ENCODE assay signal across 15 cellular contexts in genomic region chr6:12149944-12150510, GRCh38.
"Had no signal": no experiment of that assay in that cellular context is flagged by ENCODE, and none has a peak within 500 bp of the region (broad histone marks: within the 10 kb centered on the region; RNA-seq: fewer than 3 reads in every experiment).

No MANE protein-coding gene starts in this region.

- H3K4me1 Mint-ChIP-seq: nephron had no signal

- H3K27me3 ChIP-seq: body of pancreas had no signal

- DNase-seq: activated CD8-positive, alpha-beta memory T cell treated with anti-CD3 and anti-CD28 coated beads, Interleukin-2, amount 50 U/mL, for 48 hours; left cardiac atrium; psoas muscle had no signal

- H3K4me1 ChIP-seq: body of pancreas, psoas muscle had no signal

- H3K27ac Mint-ChIP-seq: activated CD8-positive, alpha-beta T cell treated with anti-CD3 and anti-CD28 coated beads for 36 hours; activated naive CD8-positive, alpha-beta T cell treated with anti-CD3 and anti-CD28 coated beads, Interleukin-2, amount 50 U/mL, for 24 hours; dendritic cell treated with granulocyte-macrophage colony-stimulating factor and Interleukin-4, amounts not matched to agents 40 ng/mL and 50 ng/mL, for 4 days; endodermal cell; nephron had no signal

- H3K27ac ChIP-seq: body of pancreas, psoas muscle, thoracic aorta had no signal

- H3K9me3 Mint-ChIP-seq: activated CD8-positive, alpha-beta T cell treated with anti-CD3 and anti-CD28 coated beads for 36 hours; activated naive CD8-positive, alpha-beta T cell treated with anti-CD3 and anti-CD28 coated beads, Interleukin-2, amount 50 U/mL, for 24 hours; central memory CD8-positive, alpha-beta T cell; dendritic cell treated with granulocyte-macrophage colony-stimulating factor and Interleukin-4, amounts not matched to agents 40 ng/mL and 50 ng/mL, for 4 days; endodermal cell; T-helper 2 cell treated with Interferon-gamma antibody and Interleukin-4, amounts not matched to agents 5 μg/mL and 100 μg/mL, for 36 hours had no signal

- H3K36me3 ChIP-seq: thoracic aorta had no signal

- H3K4me3 ChIP-seq: body of pancreas, lung, psoas muscle, thoracic aorta had no signal

- ATAC-seq: activated CD4-positive, CD25-positive, alpha-beta regulatory T cell treated with anti-CD3 and anti-CD28 coated beads, Interleukin-2, amount 50 U/mL, for 24 hours; activated CD8-positive, alpha-beta T cell treated with anti-CD3 and anti-CD28 coated beads for 36 hours; body of pancreas; left cardiac atrium; psoas muscle; sciatic nerve had no signal

- H3K27me3 Mint-ChIP-seq: activated CD8-positive, alpha-beta T cell treated with anti-CD3 and anti-CD28 coated beads for 36 hours; activated naive CD8-positive, alpha-beta T cell treated with anti-CD3 and anti-CD28 coated beads, Interleukin-2, amount 50 U/mL, for 24 hours; central memory CD8-positive, alpha-beta T cell; dendritic cell treated with granulocyte-macrophage colony-stimulating factor and Interleukin-4, amounts not matched to agents 40 ng/mL and 50 ng/mL, for 4 days had no signal

- H3K9me3 ChIP-seq: body of pancreas, psoas muscle, thoracic aorta had no signal

- H3K4me3 Mint-ChIP-seq: activated CD8-positive, alpha-beta T cell treated with anti-CD3 and anti-CD28 coated beads for 36 hours; activated naive CD8-positive, alpha-beta T cell treated with anti-CD3 and anti-CD28 coated beads, Interleukin-2, amount 50 U/mL, for 24 hours; central memory CD8-positive, alpha-beta T cell; dendritic cell treated with granulocyte-macrophage colony-stimulating factor and Interleukin-4, amounts not matched to agents 40 ng/mL and 50 ng/mL, for 4 days; endodermal cell; nephron; T-helper 2 cell treated with Interferon-gamma antibody and Interleukin-4, amounts not matched to agents 5 μg/mL and 100 μg/mL, for 36 hours had no signal
